1 cellular context compared by ENCODE assay signal in genomic region chr1:203045821-203046594, GRCh38.
TF ChIP-seq lines count a peak whose summit lies in the region.

No MANE protein-coding gene starts in this region.

TF ChIP-seq in K562, 482 proteins besides CTCF, POLR2A, EP300 and RAD21:
- peak; percentile 48 for TF ChIP-seq EGR1 (conservative IDR thresholded peaks at IDR 0.05)
- TF ChIP-seq, protein P1, sequence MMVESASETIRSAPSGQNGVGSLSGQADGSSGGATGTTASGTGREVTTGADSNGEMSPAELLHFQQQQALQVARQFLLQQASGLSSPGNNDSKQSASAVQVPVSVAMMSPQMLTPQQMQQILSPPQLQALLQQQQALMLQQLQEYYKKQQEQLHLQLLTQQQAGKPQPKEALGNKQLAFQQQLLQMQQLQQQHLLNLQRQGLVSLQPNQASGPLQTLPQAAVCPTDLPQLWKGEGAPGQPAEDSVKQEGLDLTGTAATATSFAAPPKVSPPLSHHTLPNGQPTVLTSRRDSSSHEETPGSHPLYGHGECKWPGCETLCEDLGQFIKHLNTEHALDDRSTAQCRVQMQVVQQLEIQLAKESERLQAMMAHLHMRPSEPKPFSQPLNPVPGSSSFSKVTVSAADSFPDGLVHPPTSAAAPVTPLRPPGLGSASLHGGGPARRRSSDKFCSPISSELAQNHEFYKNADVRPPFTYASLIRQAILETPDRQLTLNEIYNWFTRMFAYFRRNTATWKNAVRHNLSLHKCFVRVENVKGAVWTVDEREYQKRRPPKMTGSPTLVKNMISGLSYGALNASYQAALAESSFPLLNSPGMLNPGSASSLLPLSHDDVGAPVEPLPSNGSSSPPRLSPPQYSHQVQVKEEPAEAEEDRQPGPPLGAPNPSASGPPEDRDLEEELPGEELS (CRISPR knock-in tag; IDR thresholded peaks at IDR 0.05; ENCODE audit: borderline replicate concordance) = no peak
- TF ChIP-seq ESRRB (CRISPR knock-in tag; IDR thresholded peaks at IDR 0.05; ENCODE audit: borderline replicate concordance) = no peak
- no peak for TF ChIP-seq JUNB (CRISPR knock-in tag; conservative IDR thresholded peaks at IDR 0.05)
- TF ChIP-seq RB1 (IDR thresholded peaks at IDR 0.05; ENCODE audit: low read depth) = no peak
- no peak for TF ChIP-seq TBL1XR1 (IDR thresholded peaks at IDR 0.05; ENCODE audit: low read length in 2 of 2)
- TF ChIP-seq NCOA4 (IDR thresholded peaks at IDR 0.05; ENCODE audit: partially characterized antibody) = no peak
- TF ChIP-seq TGIF2 (CRISPR knock-in tag; IDR thresholded peaks at IDR 0.05) = no peak
- no peak for TF ChIP-seq ZNF232 (CRISPR knock-in tag; IDR thresholded peaks at IDR 0.05)
- peak; percentile 63 for TF ChIP-seq NFIC (IDR thresholded peaks at IDR 0.05)
TF ChIP-seq in K562: peak in this region for 2.
